8 cellular contexts compared by ENCODE assay signal in the genomic region with DNA sequence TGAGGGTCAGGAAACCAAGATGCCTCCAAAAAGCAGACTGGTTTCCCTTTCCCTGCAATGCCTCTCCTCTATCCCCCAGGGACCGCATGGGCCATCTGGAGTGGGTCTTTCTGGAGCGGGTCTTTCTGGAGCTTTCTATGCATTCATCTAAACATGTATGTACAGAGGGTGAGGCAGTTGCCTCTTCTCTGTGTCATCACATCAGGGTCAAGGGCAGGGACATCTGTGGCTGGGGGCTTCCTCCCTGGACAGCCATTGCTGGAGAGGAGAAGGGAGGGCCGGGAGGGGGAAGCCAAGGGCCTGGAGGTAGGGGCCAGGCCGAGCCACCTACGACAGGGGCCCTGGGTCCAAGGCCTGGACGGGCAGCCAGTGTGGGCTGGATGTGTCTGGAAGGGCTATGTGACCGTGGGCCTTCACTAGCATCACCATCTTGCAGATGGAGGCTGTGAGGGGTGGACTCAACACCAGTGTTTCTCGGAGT. TPM values are rescaled to one million over a fixed set of nuclear protein-coding genes. Genes with fewer than 3 reads are reported as not detected.
DNase-seq lines count a peak whose midpoint lies in the region; ATAC-seq and TF ChIP-seq lines count a peak whose summit lies in the region.

No MANE protein-coding gene starts in this region.

- H3K4me3 ChIP-seq in thoracic aorta, result peak overlapping the region; percentile 71

- TF ChIP-seq CTCF in glutamatergic neuron (IDR thresholded peaks at IDR 0.05; ENCODE audit: partially characterized antibody, unreplicated experiment) (no peak), thoracic aorta (IDR thresholded peaks at IDR 0.05) (no peak), GM13976 (IDR thresholded peaks at IDR 0.05; ENCODE audit: borderline replicate concordance, control extremely low read depth, extremely low read depth, insufficient read depth, missing control alignments) (no peak)

- no peak overlapping the region for H3K27ac ChIP-seq in thoracic aorta

- no peaks in the 10 kb centered on the region for H3K9me3 ChIP-seq in thoracic aorta

- peak overlapping the region; percentile 98 for H3K4me3 Mint-ChIP-seq in T-helper 2 cell treated with Interferon-gamma antibody and Interleukin-4, amounts not matched to agents 5 μg/mL and 100 μg/mL, for 36 hours
- peak overlapping the region; percentile 57 for H3K4me3 Mint-ChIP-seq in glutamatergic neuron (ENCODE audit: unreplicated experiment)

- ATAC-seq in thoracic aorta (ENCODE audit: insufficient number of reproducible peaks, low FRiP score, low read depth) (no peak), HG02870 (IDR thresholded peaks at IDR 0.05; ENCODE audit: unreplicated experiment) (no peak)

- H3K36me3 Mint-ChIP-seq in T-helper 2 cell treated with Interferon-gamma antibody and Interleukin-4, amounts not matched to agents 5 μg/mL and 100 μg/mL, for 36 hours (ENCODE audit: low read depth), result peaks cover 21% of the 10 kb centered on the region
- H3K36me3 Mint-ChIP-seq in glutamatergic neuron (ENCODE audit: unreplicated experiment), result no peaks in the 10 kb centered on the region

- peaks cover 2% of the 10 kb centered on the region for H3K9me3 Mint-ChIP-seq in T-helper 2 cell treated with Interferon-gamma antibody and Interleukin-4, amounts not matched to agents 5 μg/mL and 100 μg/mL, for 36 hours
- peaks cover 4% of the 10 kb centered on the region for H3K9me3 Mint-ChIP-seq in glutamatergic neuron (ENCODE audit: unreplicated experiment)

- peak overlapping the region; percentile 93 for H3K27ac Mint-ChIP-seq in T-helper 2 cell treated with Interferon-gamma antibody and Interleukin-4, amounts not matched to agents 5 μg/mL and 100 μg/mL, for 36 hours
- H3K27ac Mint-ChIP-seq in glutamatergic neuron (ENCODE audit: unreplicated experiment), result peak overlapping the region; percentile 90

- H3K27me3 Mint-ChIP-seq in T-helper 2 cell treated with Interferon-gamma antibody and Interleukin-4, amounts not matched to agents 5 μg/mL and 100 μg/mL, for 36 hours (ENCODE audit: low read depth), result no peaks in the 10 kb centered on the region
- H3K27me3 Mint-ChIP-seq in glutamatergic neuron (ENCODE audit: unreplicated experiment), result peaks cover 8% of the 10 kb centered on the region

- H3K4me1 Mint-ChIP-seq in T-helper 2 cell treated with Interferon-gamma antibody and Interleukin-4, amounts not matched to agents 5 μg/mL and 100 μg/mL, for 36 hours (ENCODE audit: low read depth), result peaks cover 55% of the 10 kb centered on the region
- peaks cover 25% of the 10 kb centered on the region for H3K4me1 Mint-ChIP-seq in glutamatergic neuron (ENCODE audit: low read depth, unreplicated experiment)

- peaks cover 10 to 26% of the 10 kb centered on the region in 2 donors for H3K4me1 ChIP-seq in thoracic aorta (ENCODE audit: control insufficient read depth in 1 of 2, low read depth in 2 of 2)

- H3K36me3 ChIP-seq in thoracic aorta, result no peaks in the 10 kb centered on the region

- H3K27me3 ChIP-seq in thoracic aorta (replicated peaks; ENCODE audit: insufficient read depth), result no peaks in the 10 kb centered on the region

- in situ Hi-C loops in GM13976 (cut with MboI; ENCODE audit: low sequenced_read_pairs, unreplicated experiment), result no loop called here

- peak; percentile 35 for DNase-seq in activated T-cell treated with anti-CD3 and anti-CD28 coated beads, Interleukin-2, amount 50 U/mL, for 1 hour
- no peak for DNase-seq in activated T-cell treated with anti-CD3 and anti-CD28 coated beads for 4 hours
- no peak for DNase-seq in T-helper 2 cell treated with Interferon-gamma antibody and Interleukin-4, amounts not matched to agents 5 μg/mL and 100 μg/mL, for 36 hours (ENCODE audit: low spot score)
- DNase-seq in glutamatergic neuron, result peak; percentile 63
- no peak for DNase-seq in thoracic aorta (ENCODE audit: low spot score)
- DNase-seq in NCI-H146 (lab: John Stamatoyannopoulos, UW), result no peak
- no peak for DNase-seq in GM13976 (ENCODE audit: low spot score)

RNA-seq across cellular contexts. Expression of gene ADCY7, which starts 0.8 kb away (rescaled TPM):
- total RNA-seq in glutamatergic neuron (ENCODE audit: unreplicated experiment) (16.7 TPM), thoracic aorta (10 to 100 TPM; 35.9 to 39.8 TPM)

Comparison
In these comparisons a context has a peak if more than half of its experiments do, and no peak if none do; other contexts are left out.
1. DNase-seq: peak in activated T-cell treated with anti-CD3 and anti-CD28 coated beads, Interleukin-2, amount 50 U/mL, for 1 hour (single experiment) and glutamatergic neuron (single experiment); none in activated T-cell treated with anti-CD3 and anti-CD28 coated beads for 4 hours (single experiment), T-helper 2 cell treated with Interferon-gamma antibody and Interleukin-4, amounts not matched to agents 5 μg/mL and 100 μg/mL, for 36 hours (single experiment), thoracic aorta (single experiment), NCI-H146 (single experiment) and GM13976 (single experiment).